1 cellular context compared by ENCODE assay signal in the genomic region with DNA sequence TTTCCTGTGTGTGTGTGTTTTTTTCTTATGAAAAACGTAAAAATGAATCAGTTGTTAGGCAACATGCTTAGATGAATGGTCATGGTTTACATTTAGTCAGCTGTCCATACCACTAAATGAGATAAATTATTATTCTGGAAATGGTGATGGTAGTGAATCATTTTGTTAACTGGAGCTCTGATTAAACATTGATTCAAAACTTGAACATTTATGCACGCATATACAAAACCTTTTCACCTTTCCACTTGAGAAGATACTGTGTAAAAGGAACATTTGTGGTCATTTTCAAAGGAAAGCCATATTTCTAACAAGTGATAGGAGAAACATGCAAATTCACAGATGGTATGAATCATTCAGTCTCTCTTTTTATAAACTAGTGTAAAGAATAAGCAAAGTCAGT.
TF ChIP-seq lines count a peak whose summit lies in the region.

No MANE protein-coding gene starts in this region.

TF ChIP-seq in GM12878, 131 proteins besides CTCF, POLR2A, EP300 and RAD21 (continued from another document):
- TF ChIP-seq, protein P1, sequence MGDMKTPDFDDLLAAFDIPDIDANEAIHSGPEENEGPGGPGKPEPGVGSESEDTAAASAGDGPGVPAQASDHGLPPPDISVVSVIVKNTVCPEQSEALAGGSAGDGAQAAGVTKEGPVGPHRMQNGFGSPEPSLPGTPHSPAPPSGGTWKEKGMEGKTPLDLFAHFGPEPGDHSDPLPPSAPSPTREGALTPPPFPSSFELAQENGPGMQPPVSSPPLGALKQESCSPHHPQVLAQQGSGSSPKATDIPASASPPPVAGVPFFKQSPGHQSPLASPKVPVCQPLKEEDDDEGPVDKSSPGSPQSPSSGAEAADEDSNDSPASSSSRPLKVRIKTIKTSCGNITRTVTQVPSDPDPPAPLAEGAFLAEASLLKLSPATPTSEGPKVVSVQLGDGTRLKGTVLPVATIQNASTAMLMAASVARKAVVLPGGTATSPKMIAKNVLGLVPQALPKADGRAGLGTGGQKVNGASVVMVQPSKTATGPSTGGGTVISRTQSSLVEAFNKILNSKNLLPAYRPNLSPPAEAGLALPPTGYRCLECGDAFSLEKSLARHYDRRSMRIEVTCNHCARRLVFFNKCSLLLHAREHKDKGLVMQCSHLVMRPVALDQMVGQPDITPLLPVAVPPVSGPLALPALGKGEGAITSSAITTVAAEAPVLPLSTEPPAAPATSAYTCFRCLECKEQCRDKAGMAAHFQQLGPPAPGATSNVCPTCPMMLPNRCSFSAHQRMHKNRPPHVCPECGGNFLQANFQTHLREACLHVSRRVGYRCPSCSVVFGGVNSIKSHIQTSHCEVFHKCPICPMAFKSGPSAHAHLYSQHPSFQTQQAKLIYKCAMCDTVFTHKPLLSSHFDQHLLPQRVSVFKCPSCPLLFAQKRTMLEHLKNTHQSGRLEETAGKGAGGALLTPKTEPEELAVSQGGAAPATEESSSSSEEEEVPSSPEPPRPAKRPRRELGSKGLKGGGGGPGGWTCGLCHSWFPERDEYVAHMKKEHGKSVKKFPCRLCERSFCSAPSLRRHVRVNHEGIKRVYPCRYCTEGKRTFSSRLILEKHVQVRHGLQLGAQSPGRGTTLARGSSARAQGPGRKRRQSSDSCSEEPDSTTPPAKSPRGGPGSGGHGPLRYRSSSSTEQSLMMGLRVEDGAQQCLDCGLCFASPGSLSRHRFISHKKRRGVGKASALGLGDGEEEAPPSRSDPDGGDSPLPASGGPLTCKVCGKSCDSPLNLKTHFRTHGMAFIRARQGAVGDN (IDR thresholded peaks at IDR 0.05), result no peak
- peak; percentile 62 for TF ChIP-seq RUNX3 (IDR thresholded peaks at IDR 0.05; ENCODE audit: low read length)
- no peak for TF ChIP-seq POLR2AphosphoS5 (IDR thresholded peaks at IDR 0.05; ENCODE audit: low read length)
- TF ChIP-seq FOS (IDR thresholded peaks at IDR 0.05; ENCODE audit: borderline replicate concordance, extremely low read depth, insufficient read length), result no peak
- TF ChIP-seq FOXM1 (IDR thresholded peaks at IDR 0.05; ENCODE audit: low read depth, low read length), result 0 out of 2 replicates have a peak, but pooled peaks have one; percentile 32
- TF ChIP-seq NFIC (IDR thresholded peaks at IDR 0.05; ENCODE audit: low read depth, low read length), result peak; percentile 35; the same call in 1 of the 2 replicates
- TF ChIP-seq TCF7 (IDR thresholded peaks at IDR 0.05; ENCODE audit: borderline replicate concordance), result 0 out of 2 replicates have a peak, but pooled peaks have one; percentile 51
- no peak for TF ChIP-seq MEF2A (IDR thresholded peaks at IDR 0.05; ENCODE audit: insufficient read depth, low read depth, low read length)
- TF ChIP-seq, protein P2, sequence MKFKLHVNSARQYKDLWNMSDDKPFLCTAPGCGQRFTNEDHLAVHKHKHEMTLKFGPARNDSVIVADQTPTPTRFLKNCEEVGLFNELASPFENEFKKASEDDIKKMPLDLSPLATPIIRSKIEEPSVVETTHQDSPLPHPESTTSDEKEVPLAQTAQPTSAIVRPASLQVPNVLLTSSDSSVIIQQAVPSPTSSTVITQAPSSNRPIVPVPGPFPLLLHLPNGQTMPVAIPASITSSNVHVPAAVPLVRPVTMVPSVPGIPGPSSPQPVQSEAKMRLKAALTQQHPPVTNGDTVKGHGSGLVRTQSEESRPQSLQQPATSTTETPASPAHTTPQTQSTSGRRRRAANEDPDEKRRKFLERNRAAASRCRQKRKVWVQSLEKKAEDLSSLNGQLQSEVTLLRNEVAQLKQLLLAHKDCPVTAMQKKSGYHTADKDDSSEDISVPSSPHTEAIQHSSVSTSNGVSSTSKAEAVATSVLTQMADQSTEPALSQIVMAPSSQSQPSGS (IDR thresholded peaks at IDR 0.05; ENCODE audit: low read length), result 0 out of 2 replicates have a peak, but pooled peaks have one; percentile 18
- no peak for TF ChIP-seq CREB1 (IDR thresholded peaks at IDR 0.05; ENCODE audit: low read depth)
